ENCODE assay signal across 1 cellular context in genomic region chr12:56159482-56160105, GRCh38.
TF ChIP-seq lines count a peak whose summit lies in the region.

No MANE protein-coding gene starts in this region.

TF ChIP-seq in GM23338, 12 proteins besides CTCF, POLR2A, EP300 and RAD21 (continued from another document):
- TF ChIP-seq ZNF462 (CRISPR knock-in tag; IDR thresholded peaks at IDR 0.05) (no peak), ZNF331 (CRISPR knock-in tag; IDR thresholded peaks at IDR 0.05; ENCODE audit: low read depth) (no peak), POLR2AphosphoS5 (IDR thresholded peaks at IDR 0.05; ENCODE audit: low read depth) (no peak; the same call in 1 of the 2 replicates), STAT1 (IDR thresholded peaks at IDR 0.05; ENCODE audit: unreplicated experiment) (no peak)
TF ChIP-seq in GM23338: peak in this region for 0.
